Comparison of ENCODE assay signal across 1 cellular context in genomic region chr21:15520811-15521643, GRCh38.
TF ChIP-seq lines count a peak whose summit lies in the region.

No MANE protein-coding gene starts in this region.

TF ChIP-seq in IMR-90, 13 proteins besides CTCF, POLR2A, EP300 and RAD21 (continued from another document):
- TF ChIP-seq CHD1 (IDR thresholded peaks at IDR 0.05; ENCODE audit: low read depth, low read length) (no peak), SMC3 (IDR thresholded peaks at IDR 0.05; ENCODE audit: low read depth, low read length) (no peak)
- TF ChIP-seq, protein P1, sequence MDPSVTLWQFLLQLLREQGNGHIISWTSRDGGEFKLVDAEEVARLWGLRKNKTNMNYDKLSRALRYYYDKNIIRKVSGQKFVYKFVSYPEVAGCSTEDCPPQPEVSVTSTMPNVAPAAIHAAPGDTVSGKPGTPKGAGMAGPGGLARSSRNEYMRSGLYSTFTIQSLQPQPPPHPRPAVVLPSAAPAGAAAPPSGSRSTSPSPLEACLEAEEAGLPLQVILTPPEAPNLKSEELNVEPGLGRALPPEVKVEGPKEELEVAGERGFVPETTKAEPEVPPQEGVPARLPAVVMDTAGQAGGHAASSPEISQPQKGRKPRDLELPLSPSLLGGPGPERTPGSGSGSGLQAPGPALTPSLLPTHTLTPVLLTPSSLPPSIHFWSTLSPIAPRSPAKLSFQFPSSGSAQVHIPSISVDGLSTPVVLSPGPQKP (IDR thresholded peaks at IDR 0.05; ENCODE audit: borderline replicate concordance, low read depth, low read length), result no peak
